ENCODE assay signal across 23 cellular contexts in genomic region chr9:10858817-10859216, GRCh38.
A peak's percentile ranks its signal among the peaks of the same experiment; 100 is the strongest.
DNase-seq lines count a peak whose midpoint lies in the region; ATAC-seq, FAIRE-seq and TF ChIP-seq lines count a peak whose summit lies in the region.
"Had no signal": no experiment of that assay in that cellular context is flagged by ENCODE, and none has a peak within 500 bp of the region (broad histone marks: within the 10 kb centered on the region; RNA-seq: fewer than 3 reads in every experiment).

No MANE protein-coding gene starts in this region.

- CTCF ChIA-PET in A549 (lab: Yijun Ruan, JAX): interaction anchor here (0.7 kb wide), 1 partner anchor 799 kb away, joined by 3 read pairs; no protein-coding TSS in a partner anchor
- CTCF ChIA-PET in GM10248 (lab: Yijun Ruan, JAX): no interaction called here

- H4K20me1 ChIP-seq in GM23338 (replicated peaks; ENCODE audit: insufficient read depth) (no peaks in the 10 kb centered on the region), neural progenitor cell (ENCODE audit: low read depth) (no peaks in the 10 kb centered on the region)
- H4K20me1 ChIP-seq: BLaER1 had no signal

- H3K4me1 ChIP-seq in A549 (no peaks in the 10 kb centered on the region), GM23338 (ENCODE audit: insufficient read depth) (no peaks in the 10 kb centered on the region), neural progenitor cell (no peaks in the 10 kb centered on the region)
- H3K4me1 ChIP-seq: BLaER1, Caco-2, HAP-1 had no signal

- no peak overlapping the region for H3K4me3 ChIP-seq in A549
- no peak overlapping the region for H3K4me3 ChIP-seq in GM23338
- peak overlapping the region; percentile 23; the same call in 1 of the 2 replicates for H3K4me3 ChIP-seq in SK-N-MC
- H3K4me3 ChIP-seq in neural progenitor cell: no peak overlapping the region
- H3K4me3 ChIP-seq: BLaER1, GM12878, GM23248, HAP-1 had no signal

- H3K4me1 Mint-ChIP-seq in GM23338: no peaks in the 10 kb centered on the region
- no peaks in the 10 kb centered on the region for H3K4me1 Mint-ChIP-seq in neural progenitor cell
- H3K4me1 Mint-ChIP-seq: B cell; CD4-positive, CD25-positive, alpha-beta regulatory T cell had no signal

- no peak for TF ChIP-seq CTCF in A549 (IDR thresholded peaks at IDR 0.05)
- no peak for TF ChIP-seq CTCF in GM23338 (conservative IDR thresholded peaks at IDR 0.05; ENCODE audit: low read depth in 2 of 2)
- no peak for TF ChIP-seq CTCF in neural progenitor cell (IDR thresholded peaks at IDR 0.05)
- no peak for TF ChIP-seq CTCF in GM10248 (IDR thresholded peaks at IDR 0.05; ENCODE audit: control extremely low read depth, extremely low read depth, low read depth, missing control alignments)

- H3K36me3 Mint-ChIP-seq in GM23338 (ENCODE audit: low read depth): no peaks in the 10 kb centered on the region
- no peaks in the 10 kb centered on the region for H3K36me3 Mint-ChIP-seq in neural progenitor cell
- H3K36me3 Mint-ChIP-seq: CD4-positive, CD25-positive, alpha-beta regulatory T cell; CD8-positive, alpha-beta T cell had no signal

- no peak for FAIRE-seq in A549 (lab: Jason Lieb, UNC)
- FAIRE-seq: G401.6, GM12878, GM19239, H54 had no signal

- H3K36me3 ChIP-seq in GM23338 (ENCODE audit: insufficient read depth) (no peaks in the 10 kb centered on the region), SK-N-MC (ENCODE audit: insufficient read depth, low read length) (no peaks in the 10 kb centered on the region), neural progenitor cell (no peaks in the 10 kb centered on the region)
- H3K36me3 ChIP-seq: BLaER1, HAP-1 had no signal

- H3K4me3 Mint-ChIP-seq in GM23338 (no peak overlapping the region), neural progenitor cell (no peak overlapping the region)
- H3K4me3 Mint-ChIP-seq: B cell; CD4-positive, CD25-positive, alpha-beta regulatory T cell; CD8-positive, alpha-beta T cell; HFFc6 had no signal

- H3F3A ChIP-seq in GM23338 (replicated peaks; ENCODE audit: low read depth) (no peaks in the 10 kb centered on the region), neural progenitor cell (ENCODE audit: low read depth) (no peaks in the 10 kb centered on the region)

- no peaks in the 10 kb centered on the region for H3K9me2 ChIP-seq in GM23338 (ENCODE audit: insufficient read depth)

- H3K4me2 ChIP-seq in A549 (no peak overlapping the region), GM23338 (no peak overlapping the region), neural progenitor cell (no peak overlapping the region)
- H3K4me2 ChIP-seq: BLaER1 had no signal

- H3K9ac ChIP-seq in SK-N-MC (ENCODE audit: insufficient read length) (no peak overlapping the region), neural progenitor cell (no peak overlapping the region)
- H3K9ac ChIP-seq: BLaER1, GM23248 had no signal

- TF ChIP-seq EP300 in A549 (IDR thresholded peaks at IDR 0.05): no peak

- DNase-seq in A549 (ENCODE audit: low read depth in 1 of 2, low spot score in 1 of 2): no peak
- no peak for DNase-seq in GM23338 (ENCODE audit: low spot score)
- peak; percentile 51 for DNase-seq in SK-N-MC (ENCODE audit: low read depth, low spot score)
- DNase-seq in neural progenitor cell (ENCODE audit: low spot score): no peak
- no peak for DNase-seq in GM10248 (ENCODE audit: extremely low spot score)
- no peak for DNase-seq in putamen (ENCODE audit: low spot score)
- DNase-seq in SHP77 (lab: John Stamatoyannopoulos, UW): no peak
- DNase-seq: 8988T; Caco-2; CD4-positive, CD25-positive, alpha-beta regulatory T cell; CD8-positive, alpha-beta T cell; DMS153; DND-41; GM23248; HFFc6 had no signal

- no peak for TF ChIP-seq POLR2A in A549 (IDR thresholded peaks at IDR 0.05; ENCODE audit: low read length)

- H3K27me3 Mint-ChIP-seq in GM23338 (ENCODE audit: insufficient read depth, low read depth, poor library complexity) (peaks cover 3% of the 10 kb centered on the region), neural progenitor cell (ENCODE audit: insufficient read depth, low read depth) (no peaks in the 10 kb centered on the region)
- H3K27me3 Mint-ChIP-seq: B cell; CD4-positive, CD25-positive, alpha-beta regulatory T cell had no signal

- H3K9me3 Mint-ChIP-seq in GM23338 (peaks cover 5% of the 10 kb centered on the region; the same call in 1 of the 3 replicates), neural progenitor cell (peaks cover 5% of the 10 kb centered on the region)

- no peak overlapping the region for H3K27ac ChIP-seq in A549
- no peak overlapping the region for H3K27ac ChIP-seq in GM23338 (ENCODE audit: low read depth)
- H3K27ac ChIP-seq in SK-N-MC: peak overlapping the region; percentile 58
- H3K27ac ChIP-seq in neural progenitor cell: no peak overlapping the region
- H3K27ac ChIP-seq: BLaER1, C4-2B, GM23248 had no signal

- POLR2A ChIA-PET in A549 (lab: Yijun Ruan, JAX): no interaction called here
- POLR2A ChIA-PET in GM10248 (lab: Yijun Ruan, JAX): no interaction called here

- H3K9me3 ChIP-seq in A549 (peaks cover 11% of the 10 kb centered on the region; the same call in 2 of the 3 replicates), SK-N-MC (ENCODE audit: low read depth, low read length) (no peaks in the 10 kb centered on the region), neural progenitor cell (ENCODE audit: low read depth) (no peaks in the 10 kb centered on the region)
- H3K9me3 ChIP-seq: BLaER1, Caco-2, HAP-1 had no signal

- no peak overlapping the region for H3K27ac Mint-ChIP-seq in GM23338
- no peak overlapping the region for H3K27ac Mint-ChIP-seq in neural progenitor cell
- H3K27ac Mint-ChIP-seq: B cell; CD4-positive, CD25-positive, alpha-beta regulatory T cell; CD8-positive, alpha-beta T cell; HFFc6 had no signal

- H2AFZ ChIP-seq in GM23338 (peak overlapping the region; percentile 35; the same call in 1 of the 2 replicates), neural progenitor cell (replicated peaks) (peak overlapping the region; percentile 29)
- H2AFZ ChIP-seq: GM23248 had no signal

- no peaks in the 10 kb centered on the region for H3K79me2 ChIP-seq in GM23338 (replicated peaks; ENCODE audit: insufficient read depth)
- no peaks in the 10 kb centered on the region for H3K79me2 ChIP-seq in neural progenitor cell (ENCODE audit: low read depth)

- ATAC-seq in A549 (no peak), GM23338 (no peak)
- ATAC-seq: CD8-positive, alpha-beta T cell; GM12878 had no signal

- TF ChIP-seq RAD21 in A549 (conservative IDR thresholded peaks at IDR 0.05 in 1 of 2, IDR thresholded peaks at IDR 0.05 in 1 of 2): no peak

- 0% methylated on average over 1 of the region's 1 CpG for WGBS in A549 (ENCODE audit: missing lambda C conversion rate)

- H3K27me3 ChIP-seq in GM23338 (ENCODE audit: insufficient read depth): no peaks in the 10 kb centered on the region
- no peaks in the 10 kb centered on the region for H3K27me3 ChIP-seq in neural progenitor cell
- H3K27me3 ChIP-seq: BLaER1 had no signal

TF ChIP-seq in A549, 52 proteins besides CTCF, POLR2A, EP300 and RAD21:
- TF ChIP-seq RNF2 (IDR thresholded peaks at IDR 0.05; ENCODE audit: borderline replicate concordance, low read depth): no peak
- peak; percentile 62 for TF ChIP-seq MAFK (IDR thresholded peaks at IDR 0.05; ENCODE audit: partially characterized antibody)

TF ChIP-seq in GM23338, 12 proteins besides CTCF, POLR2A, EP300 and RAD21:
- no peak for TF ChIP-seq REST (IDR thresholded peaks at IDR 0.05; ENCODE audit: unreplicated experiment)
- TF ChIP-seq ZNF114 (CRISPR knock-in tag; IDR thresholded peaks at IDR 0.05): no peak
- TF ChIP-seq ZNF331 (CRISPR knock-in tag; IDR thresholded peaks at IDR 0.05; ENCODE audit: low read depth): no peak
- no peak for TF ChIP-seq STAT1 (IDR thresholded peaks at IDR 0.05; ENCODE audit: unreplicated experiment)
TF ChIP-seq in GM23338: peak in this region for 0.
